In the genomic region with DNA sequence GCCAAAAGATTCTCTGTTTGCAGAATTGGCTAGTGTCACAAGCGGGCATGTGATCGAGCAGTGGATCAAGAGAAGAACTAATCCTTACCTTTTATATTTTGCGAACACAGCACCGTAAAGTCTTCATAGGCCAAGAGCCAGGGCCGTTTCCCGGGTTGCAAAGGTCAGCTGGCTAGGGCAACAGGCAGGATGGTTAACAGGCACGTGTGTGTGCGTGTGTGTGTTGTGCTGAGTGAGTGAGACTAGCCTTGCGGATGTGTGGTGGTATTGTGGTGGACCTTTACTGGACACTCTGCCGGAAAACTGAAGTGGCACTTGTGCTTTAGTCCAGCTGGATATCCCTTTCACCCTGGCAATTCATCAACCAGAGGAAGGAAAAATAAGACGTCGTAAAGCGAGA, we compare ENCODE assay signal across 17 cellular contexts.
DNase-seq lines count a peak whose midpoint lies in the region; ATAC-seq, FAIRE-seq and TF ChIP-seq lines count a peak whose summit lies in the region.
"Had no signal": no experiment of that assay in that cellular context is flagged by ENCODE, and none has a peak within 500 bp of the region (broad histone marks: within the 10 kb centered on the region; RNA-seq: fewer than 3 reads in every experiment).

No MANE protein-coding gene starts in this region.

- H3K27me3 ChIP-seq in liver (ENCODE audit: control insufficient read depth in 4 of 4, insufficient read depth in 4 of 4, low read length in 3 of 4) (no peaks in the 10 kb centered on the region), HepG2 (ENCODE audit: control insufficient read depth in 1 of 2, insufficient read depth in 2 of 2, low read length in 2 of 2) (peaks cover 0 to 31% of the 10 kb centered on the region in 2 experiments; a peak in 2 of 5 replicates), A673 (replicated peaks; ENCODE audit: insufficient read depth, low read depth, low read length, poor library complexity) (no peaks in the 10 kb centered on the region)

- TF ChIP-seq RAD21 in liver (IDR thresholded peaks at IDR 0.05): no peak
- no peak for TF ChIP-seq RAD21 in HepG2 (CRISPR knock-in tag; IDR thresholded peaks at IDR 0.05)

- BruUV-seq in HepG2 (replicated peaks; lab: Mats Ljungman, UMichigan) (no TSS peak), A673 (replicated peaks; lab: Mats Ljungman, UMichigan) (no TSS peak)

- 33% methylated on average over 13 of the region's 13 CpGs for WGBS in liver
- WGBS in HepG2 (ENCODE audit: low lambda C conversion rate): 28% methylated on average over 13 of the region's 13 CpGs

- H3K4me3 ChIP-seq in liver (ENCODE audit: low read depth in 1 of 3, low read length in 3 of 3) (no peak overlapping the region), HepG2 (replicated peaks in 1 of 3; ENCODE audit: insufficient read depth in 1 of 3, low read depth in 2 of 3, low read length in 3 of 3) (no peak overlapping the region), A673 (ENCODE audit: low read depth, low read length, poor library complexity, severe bottlenecking) (no peak overlapping the region)

- in situ Hi-C loops in HepG2 (cut with HindIII; ENCODE audit: extremely low pct_ligation_motif_present, low pct_unique_long_range_greater_than_20kb): no loop called here

- no peak for TF ChIP-seq CTCF in liver (IDR thresholded peaks at IDR 0.05; ENCODE audit: low read depth, low read length, missing input control)
- no peak for TF ChIP-seq CTCF in HepG2 (CRISPR knock-in tag; IDR thresholded peaks at IDR 0.05)
- TF ChIP-seq CTCF in A673 (conservative IDR thresholded peaks at IDR 0.05; ENCODE audit: low read depth, low read length): no peak

- H2AFZ ChIP-seq in HepG2 (ENCODE audit: low read length): no peak overlapping the region

- no peak overlapping the region for H3K9ac ChIP-seq in liver (ENCODE audit: low read depth in 1 of 2, low read length in 2 of 2)
- H3K9ac ChIP-seq in HepG2 (ENCODE audit: insufficient read depth, low read depth, low read length): no peak overlapping the region

- H3K79me2 ChIP-seq in HepG2 (ENCODE audit: insufficient read depth, low read length): no peaks in the 10 kb centered on the region

- ATAC-seq in HepG2 (no peak), HG02798 (IDR thresholded peaks at IDR 0.05; ENCODE audit: poor library complexity, unreplicated experiment) (no peak)

- intact Hi-C loops in HepG2 (cut with micrococcal nuclease; ENCODE audit: unreplicated experiment) (no loop called here), A673 (cut with micrococcal nuclease; ENCODE audit: unreplicated experiment) (no loop called here)

- H3K4me1 ChIP-seq in liver (ENCODE audit: control insufficient read depth in 4 of 4, insufficient read depth in 4 of 4, low read length in 3 of 4): peaks cover 0 to 10% (median 6%) of the 10 kb centered on the region in 4 donors
- H3K4me1 ChIP-seq in HepG2 (ENCODE audit: insufficient read depth, low read length): no peaks in the 10 kb centered on the region
- no peaks in the 10 kb centered on the region for H3K4me1 ChIP-seq in A673 (ENCODE audit: insufficient read depth, low read length, poor library complexity, severe bottlenecking)

- FAIRE-seq in HepG2 (lab: Jason Lieb, UNC) (no peak), urothelium cell line (lab: Jason Lieb, UNC) (peak; percentile 81)
- FAIRE-seq: A204.1, H54, RCC 7860 had no signal

- no peaks in the 10 kb centered on the region for H3K36me3 ChIP-seq in liver (ENCODE audit: control insufficient read depth in 4 of 4, insufficient read depth in 3 of 4, low read depth in 1 of 4, low read length in 3 of 4)
- H3K36me3 ChIP-seq in HepG2 (replicated peaks in 1 of 2; ENCODE audit: control insufficient read depth in 1 of 2, insufficient read depth in 2 of 2, low read length in 2 of 2): no peaks in the 10 kb centered on the region
- no peaks in the 10 kb centered on the region for H3K36me3 ChIP-seq in A673 (ENCODE audit: insufficient read depth, low read length, poor library complexity, severe bottlenecking)

- no peak for DNase-seq in HepG2 (ENCODE audit: low spot score)
- peak; percentile 50 to 54 for DNase-seq in dermis microvascular lymphatic vessel endothelial cell (ENCODE audit: low read depth in 2 of 2)
- peak; percentile 16 to 73 for DNase-seq in lung microvascular endothelial cell (ENCODE audit: low read depth in 2 of 2)
- DNase-seq in urothelium cell line (ENCODE audit: low spot score): no peak
- DNase-seq in A673 (ENCODE audit: low spot score): no peak
- no peak for DNase-seq in NCI-H510A (lab: John Stamatoyannopoulos, UW)
- DNase-seq: Kasumi-1, NCI-H2029, NCI-H2171, NCI-H524, NCI-H774, Right ventricle myocardium superior had no signal

- POLR2A ChIA-PET in HepG2 (lab: Yijun Ruan, JAX): no interaction called here
- POLR2A ChIA-PET in A673 (lab: Charles Lee; ENCODE audit: low non-redundant PET): no interaction called here

- H4K20me1 ChIP-seq in HepG2 (ENCODE audit: insufficient read depth, low read length): no peaks in the 10 kb centered on the region

- H3K9me3 ChIP-seq in liver (ENCODE audit: control insufficient read depth in 4 of 4, low read length in 3 of 4): no peaks in the 10 kb centered on the region
- H3K9me3 ChIP-seq in HepG2 (ENCODE audit: low read length): no peaks in the 10 kb centered on the region
- no peaks in the 10 kb centered on the region for H3K9me3 ChIP-seq in A673 (ENCODE audit: low read depth, low read length, poor library complexity, severe bottlenecking)

- TF ChIP-seq EP300 in HepG2 (IDR thresholded peaks at IDR 0.05; ENCODE audit: low read depth in 2 of 2, low read length in 2 of 2) (no peak), HepG2 (CRISPR knock-in tag; IDR thresholded peaks at IDR 0.05; ENCODE audit: borderline replicate concordance) (no peak)

- H3K27ac ChIP-seq in liver (ENCODE audit: low read depth in 1 of 2, low read length in 2 of 2): no peak overlapping the region
- H3K27ac ChIP-seq in HepG2 (ENCODE audit: extremely low read length, insufficient read depth, low read length): no peak overlapping the region
- H3K27ac ChIP-seq in A673 (ENCODE audit: low read depth, low read length, poor library complexity, severe bottlenecking): no peak overlapping the region

- CTCF ChIA-PET in HepG2 (lab: Yijun Ruan, JAX; ENCODE audit: low intra/inter-chr PET ratio, low total read pairs) (no interaction called here), A673 (lab: Charles Lee) (no interaction called here)

- TF ChIP-seq POLR2A in HepG2 (IDR thresholded peaks at IDR 0.05; ENCODE audit: insufficient read depth in 1 of 2, low read depth in 2 of 2, low read length in 2 of 2): no peak

- no peak overlapping the region for H3K4me2 ChIP-seq in HepG2 (ENCODE audit: low read depth, low read length)

TF ChIP-seq in liver, 16 proteins besides CTCF, POLR2A, EP300 and RAD21:
- TF ChIP-seq MAX (IDR thresholded peaks at IDR 0.05) (peak; percentile 27), HNF4A (conservative IDR thresholded peaks at IDR 0.05) (peak; percentile 66 to 76), GABPA (IDR thresholded peaks at IDR 0.05 in 1 of 2, conservative IDR thresholded peaks at IDR 0.05 in 1 of 2) (no peak), RXRA (IDR thresholded peaks at IDR 0.05) (peak; percentile 60 to 76), SP1 (IDR thresholded peaks at IDR 0.05) (peak; percentile 56), NR2F2 (IDR thresholded peaks at IDR 0.05) (peak; percentile 52), JUND (IDR thresholded peaks at IDR 0.05) (no peak)
- TF ChIP-seq, protein P1, sequence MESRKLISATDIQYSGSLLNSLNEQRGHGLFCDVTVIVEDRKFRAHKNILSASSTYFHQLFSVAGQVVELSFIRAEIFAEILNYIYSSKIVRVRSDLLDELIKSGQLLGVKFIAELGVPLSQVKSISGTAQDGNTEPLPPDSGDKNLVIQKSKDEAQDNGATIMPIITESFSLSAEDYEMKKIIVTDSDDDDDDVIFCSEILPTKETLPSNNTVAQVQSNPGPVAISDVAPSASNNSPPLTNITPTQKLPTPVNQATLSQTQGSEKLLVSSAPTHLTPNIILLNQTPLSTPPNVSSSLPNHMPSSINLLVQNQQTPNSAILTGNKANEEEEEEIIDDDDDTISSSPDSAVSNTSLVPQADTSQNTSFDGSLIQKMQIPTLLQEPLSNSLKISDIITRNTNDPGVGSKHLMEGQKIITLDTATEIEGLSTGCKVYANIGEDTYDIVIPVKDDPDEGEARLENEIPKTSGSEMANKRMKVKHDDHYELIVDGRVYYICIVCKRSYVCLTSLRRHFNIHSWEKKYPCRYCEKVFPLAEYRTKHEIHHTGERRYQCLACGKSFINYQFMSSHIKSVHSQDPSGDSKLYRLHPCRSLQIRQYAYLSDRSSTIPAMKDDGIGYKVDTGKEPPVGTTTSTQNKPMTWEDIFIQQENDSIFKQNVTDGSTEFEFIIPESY (IDR thresholded peaks at IDR 0.05): peak; percentile 28
TF ChIP-seq in liver: peak in this region for 6.

TF ChIP-seq in HepG2, 621 proteins besides CTCF, POLR2A, EP300 and RAD21 (continues in another document):
- no peak for TF ChIP-seq SOX13 (IDR thresholded peaks at IDR 0.05)
- TF ChIP-seq SOX13 (CRISPR knock-in tag; conservative IDR thresholded peaks at IDR 0.05 in 1 of 2, IDR thresholded peaks at IDR 0.05 in 1 of 2): no peak
- no peak for TF ChIP-seq ZNF337 (CRISPR knock-in tag; IDR thresholded peaks at IDR 0.05; ENCODE audit: borderline replicate concordance, low read depth)
- no peak for TF ChIP-seq GATAD1 (CRISPR knock-in tag; IDR thresholded peaks at IDR 0.05)
- TF ChIP-seq ZNF274 (CRISPR knock-in tag; IDR thresholded peaks at IDR 0.05): no peak
- TF ChIP-seq ZNF792 (CRISPR knock-in tag; IDR thresholded peaks at IDR 0.05): no peak
- TF ChIP-seq KLF11 (CRISPR knock-in tag; IDR thresholded peaks at IDR 0.05): no peak
- TF ChIP-seq HHEX (CRISPR knock-in tag; IDR thresholded peaks at IDR 0.05): no peak
- no peak for TF ChIP-seq ZNF225 (CRISPR knock-in tag; IDR thresholded peaks at IDR 0.05)

Comparison
In these comparisons a context has a peak if more than half of its experiments do, and no peak if none do; other contexts are left out.
1. DNase-seq: peak in dermis microvascular lymphatic vessel endothelial cell (2 of 2) and lung microvascular endothelial cell (2 of 2); none in HepG2 (single experiment), urothelium cell line (single experiment), A673 (single experiment) and NCI-H510A (single experiment).